In the genomic region with DNA sequence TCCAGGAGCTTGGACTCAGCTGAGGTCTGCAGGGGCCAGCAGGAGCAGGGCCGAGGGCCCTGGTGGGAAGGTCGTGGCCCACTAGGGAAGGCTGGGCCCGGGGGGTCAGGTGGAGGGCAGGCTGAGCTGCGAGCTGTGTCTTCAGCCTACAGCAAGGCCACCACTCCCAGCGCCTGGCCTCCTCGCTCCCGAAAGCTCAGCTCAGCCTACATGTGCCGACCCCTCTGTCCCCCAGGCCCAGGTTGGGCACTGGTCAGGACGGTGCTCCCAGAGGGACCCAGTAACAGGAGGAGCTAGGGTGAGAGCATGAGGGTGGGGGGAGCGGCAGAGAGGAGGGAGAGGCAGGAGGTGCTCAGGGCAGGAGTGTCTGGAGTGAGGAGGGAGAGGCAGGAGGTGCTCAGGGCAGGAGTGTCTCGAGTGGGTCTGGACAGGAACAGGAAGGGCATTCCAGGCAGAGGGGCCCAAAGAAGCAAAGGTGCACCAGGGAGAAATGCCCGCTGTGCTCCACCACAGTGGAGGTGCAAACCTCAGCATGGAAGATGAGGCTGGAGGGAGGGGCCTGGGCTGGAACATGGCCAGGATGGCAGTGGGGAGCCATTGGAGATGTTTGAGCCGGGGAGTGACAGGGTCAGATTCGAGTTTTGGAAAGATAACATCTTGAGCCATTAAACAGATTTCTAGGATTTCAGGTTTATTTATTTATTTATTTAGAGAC, we compare ENCODE assay signal across 8 cellular contexts.
DNase-seq lines count a peak whose midpoint lies in the region; ATAC-seq and TF ChIP-seq lines count a peak whose summit lies in the region.

No MANE protein-coding gene starts in this region.

- no peaks in the 10 kb centered on the region for H4K20me1 ChIP-seq in KMS-11 (ENCODE audit: insufficient read depth)

- peaks cover 10% of the 10 kb centered on the region for H3K9me3 Mint-ChIP-seq in nephron

- no peak overlapping the region; the same call in 1 of the 2 replicates for H3K9ac ChIP-seq in KMS-11
- H3K9ac ChIP-seq in duodenal mucosa (ENCODE audit: low read depth in 1 of 2, low read length in 2 of 2), result peak overlapping the region; percentile 59 to 74

- no peak for TF ChIP-seq POLR2A in GM18505 (IDR thresholded peaks at IDR 0.05; ENCODE audit: borderline replicate concordance, extremely low read depth, insufficient read depth, insufficient read length)

- H3K36me3 Mint-ChIP-seq in nephron (ENCODE audit: low read depth), result peaks cover 4% of the 10 kb centered on the region

- H3K4me1 ChIP-seq in KMS-11 (ENCODE audit: low read depth, poor library complexity, severe bottlenecking) (peaks cover 6% of the 10 kb centered on the region), duodenal mucosa (ENCODE audit: control insufficient read depth in 1 of 2, insufficient read depth in 2 of 2, low read length in 2 of 2) (peaks cover 25 to 38% of the 10 kb centered on the region in 2 donors)

- no peak for DNase-seq in AG09309 (ENCODE audit: low read depth)

- peaks cover 17% of the 10 kb centered on the region for H3K4me1 Mint-ChIP-seq in nephron

- H3K79me2 ChIP-seq in KMS-11 (ENCODE audit: insufficient read depth, low read depth), result no peaks in the 10 kb centered on the region

- peak overlapping the region; percentile 64 for H3K4me3 ChIP-seq in AG09309 (ENCODE audit: control insufficient read depth, low read depth, low read length)
- no peak overlapping the region for H3K4me3 ChIP-seq in KMS-11 (IDR thresholded peaks at IDR 0.05; ENCODE audit: insufficient read depth, low read depth, low read length)
- peak overlapping the region; percentile 70 to 71 for H3K4me3 ChIP-seq in duodenal mucosa (ENCODE audit: low read depth in 1 of 2, low read length in 2 of 2)

- H3K9me3 ChIP-seq in duodenal mucosa (ENCODE audit: control insufficient read depth in 1 of 2, low read length in 2 of 2), result no peaks in the 10 kb centered on the region

- H3K27ac ChIP-seq in KMS-11 (no peak overlapping the region), duodenal mucosa (ENCODE audit: low read depth, low read length) (no peak overlapping the region)

- H3K36me3 ChIP-seq in KMS-11 (ENCODE audit: insufficient read depth) (no peaks in the 10 kb centered on the region), duodenal mucosa (ENCODE audit: control insufficient read depth in 1 of 2, insufficient read depth in 2 of 2, low read length in 2 of 2) (no peaks in the 10 kb centered on the region)

- no peak for TF ChIP-seq CTCF in AG09309 (IDR thresholded peaks at IDR 0.05; ENCODE audit: control insufficient read depth, insufficient read depth, low read depth, low read length, missing control alignments)
- TF ChIP-seq CTCF in KMS-11 (conservative IDR thresholded peaks at IDR 0.05; ENCODE audit: low read depth, low read length), result no peak
- TF ChIP-seq CTCF in nephron (IDR thresholded peaks at IDR 0.05; ENCODE audit: unreplicated experiment in 3 of 3), result no peak

- no peaks in the 10 kb centered on the region for H3K27me3 ChIP-seq in KMS-11 (ENCODE audit: insufficient read depth, low read depth)
- H3K27me3 ChIP-seq in duodenal mucosa (ENCODE audit: control insufficient read depth in 1 of 2, insufficient read depth in 2 of 2, low read length in 2 of 2), result no peaks in the 10 kb centered on the region

- peak overlapping the region; percentile 62 to 75 (median 74) for H3K4me3 Mint-ChIP-seq in nephron

- ATAC-seq in HG02973 (IDR thresholded peaks at IDR 0.05; ENCODE audit: unreplicated experiment), result no peak
- ATAC-seq in GM18867 (IDR thresholded peaks at IDR 0.05; ENCODE audit: unreplicated experiment), result no peak
- no peak for ATAC-seq in HG02642 (IDR thresholded peaks at IDR 0.05; ENCODE audit: poor library complexity, unreplicated experiment)
- no peak for ATAC-seq in GM18505 (IDR thresholded peaks at IDR 0.05; ENCODE audit: unreplicated experiment)

- peak overlapping the region; percentile 73 for H3K4me2 ChIP-seq in KMS-11

- H2AFZ ChIP-seq in KMS-11 (ENCODE audit: low read depth), result peak overlapping the region; percentile 67

- H3K27ac Mint-ChIP-seq in nephron, result no peak overlapping the region

- H3K27me3 Mint-ChIP-seq in nephron (ENCODE audit: low read depth), result peaks cover 5% of the 10 kb centered on the region
